ENCODE assay signal across 8 cellular contexts in the genomic region with DNA sequence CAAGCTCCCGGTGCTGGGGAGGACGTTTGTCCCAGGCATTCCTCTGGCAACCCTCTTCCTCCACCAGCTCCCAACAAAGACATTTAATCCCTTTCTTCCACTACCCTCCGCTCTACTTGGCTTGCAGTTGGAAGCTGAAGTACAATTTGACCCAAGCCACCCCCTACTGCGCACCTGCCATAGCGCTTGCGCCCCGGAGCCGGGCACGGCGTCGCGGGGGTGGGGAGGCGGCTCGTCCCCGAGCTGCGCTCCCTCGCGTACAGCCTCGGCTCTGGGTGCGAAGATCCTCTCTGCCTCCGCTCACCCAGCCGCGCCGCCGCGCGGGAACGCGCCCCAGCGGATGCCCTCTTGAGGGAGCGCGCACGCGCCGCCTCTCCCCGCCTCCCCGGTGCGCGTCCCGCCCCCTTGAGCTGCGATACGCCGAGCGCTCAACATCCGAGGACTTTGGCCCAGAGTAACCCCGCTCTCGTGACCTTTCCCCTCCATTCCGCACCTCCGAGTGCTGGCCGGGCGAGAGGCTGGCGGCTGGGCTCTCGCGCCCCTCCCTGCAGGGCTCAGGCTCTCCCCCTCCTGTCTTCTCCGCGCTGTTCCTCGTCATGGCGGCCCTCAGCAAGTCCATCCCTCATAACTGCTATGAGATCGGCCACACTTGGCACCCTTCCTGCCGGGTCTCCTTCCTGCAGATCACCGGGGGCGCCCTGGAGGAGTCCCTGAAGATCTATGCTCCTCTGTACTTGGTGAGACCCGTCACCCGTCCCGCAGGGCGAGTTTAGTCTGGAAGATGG. TPM values are rescaled to one million over a fixed set of nuclear protein-coding genes. Genes with fewer than 3 reads are reported as not detected.
A peak's percentile ranks its signal among the peaks of the same experiment; 100 is the strongest.
DNase-seq lines count a peak whose midpoint lies in the region; ATAC-seq and TF ChIP-seq lines count a peak whose summit lies in the region.

A gene (plus strand): TSS at position 485 of the 785 bp plus-strand sequence. CDS start 112 bp downstream, at position 597.

- H3K36me3 Mint-ChIP-seq in nephron (ENCODE audit: low read depth): peaks cover 25% of the 10 kb centered on the region

- H3K4me3 Mint-ChIP-seq in nephron: peak within 1 kb of the TSS; percentile 95 to 99 (median 97)

- H3K9me3 Mint-ChIP-seq in nephron: peaks cover 6% of the 10 kb centered on the region

- H3K36me3 ChIP-seq in HAP-1 (replicated peaks) (no peaks in the 10 kb centered on the region), MG63 (no peaks in the 10 kb centered on the region)

- no peaks in the 10 kb centered on the region for H3K27me3 Mint-ChIP-seq in nephron (ENCODE audit: low read depth)

- no peak for TF ChIP-seq CTCF in fibroblast of the aortic adventitia (IDR thresholded peaks at IDR 0.05; ENCODE audit: insufficient read depth, low read length)
- peak in 1 of 3 experiments; percentile 14 for TF ChIP-seq CTCF in nephron (IDR thresholded peaks at IDR 0.05; ENCODE audit: unreplicated experiment in 3 of 3)

- DNase-seq in G401 (ENCODE audit: low spot score) (peak; percentile 89), HAP-1 (ENCODE audit: low spot score in 2 of 2) (peak; percentile 93 to 97), MG63 (peak; percentile 92), SHP77 (lab: John Stamatoyannopoulos, UW) (peak; percentile 91), fibroblast of the aortic adventitia (ENCODE audit: low read depth) (peak; percentile 88)
- DNase-seq in activated effector memory CD4-positive, alpha-beta T cell treated with Interleukin-2 at 50 U/mL for 16 hours: peak; percentile 90
- DNase-seq in stimulated activated naive CD8-positive, alpha-beta T cell treated with anti-CD3 and anti-CD28 coated beads, Interleukin-15, Interleukin-2, amounts not matched to agents 100 U/mL and 50 U/mL, for 24 hours: peak; percentile 97

- H3K4me1 Mint-ChIP-seq in nephron: peaks cover 27% of the 10 kb centered on the region

- H3K27me3 ChIP-seq in HAP-1 (ENCODE audit: low read depth) (no peaks in the 10 kb centered on the region), MG63 (no peaks in the 10 kb centered on the region)

- H3K4me1 ChIP-seq in HAP-1: peaks cover 36% of the 10 kb centered on the region

- H3K27ac Mint-ChIP-seq in nephron: peak within 1 kb of the TSS; percentile 92 to 97 (median 94)

- in situ Hi-C loops in G401 (cut with HindIII; ENCODE audit: low sequenced_read_pairs): no loop called here
- in situ Hi-C loops in HAP-1 (cut with MboI; ENCODE audit: low sequenced_read_pairs): no loop called here

- peak; percentile 98 for ATAC-seq in stimulated activated naive CD8-positive, alpha-beta T cell treated with anti-CD3 and anti-CD28 coated beads, Interleukin-15, Interleukin-2, amounts not matched to agents 100 U/mL and 50 U/mL, for 24 hours

- H3K9me3 ChIP-seq in HAP-1 (no peaks in the 10 kb centered on the region), MG63 (no peaks in the 10 kb centered on the region)

- peak within 1 kb of the TSS; percentile 48 for H3K4me3 ChIP-seq in HAP-1
- peak within 1 kb of the TSS; percentile 89 for H3K4me3 ChIP-seq in MG63
- peak within 1 kb of the TSS; percentile 92 for H3K4me3 ChIP-seq in fibroblast of the aortic adventitia (ENCODE audit: low read depth, low read length)

RNA-seq across cellular contexts. Expression of the gene that starts here (rescaled TPM):
- 67.1 and 83.3 TPM in 2 replicates for total RNA-seq in G401 (2014; rRNA removed; shearing (Covaris generic))
- 7.3 and 10.7 TPM in 2 replicates for total RNA-seq in MG63 (2014; rRNA removed; shearing (Covaris generic); ENCODE audit: low replicate concordance)
- 22.7 and 30.0 TPM in 2 replicates for total RNA-seq in fibroblast of the aortic adventitia (ENCODE audit: low replicate concordance)

Comparison
In these comparisons a context has a peak if more than half of its experiments do, and no peak if none do; other contexts are left out.
1. Peak in every context shown above with its lines: DNase-seq, ATAC-seq and H3K4me3 ChIP-seq.